In the genomic region with DNA sequence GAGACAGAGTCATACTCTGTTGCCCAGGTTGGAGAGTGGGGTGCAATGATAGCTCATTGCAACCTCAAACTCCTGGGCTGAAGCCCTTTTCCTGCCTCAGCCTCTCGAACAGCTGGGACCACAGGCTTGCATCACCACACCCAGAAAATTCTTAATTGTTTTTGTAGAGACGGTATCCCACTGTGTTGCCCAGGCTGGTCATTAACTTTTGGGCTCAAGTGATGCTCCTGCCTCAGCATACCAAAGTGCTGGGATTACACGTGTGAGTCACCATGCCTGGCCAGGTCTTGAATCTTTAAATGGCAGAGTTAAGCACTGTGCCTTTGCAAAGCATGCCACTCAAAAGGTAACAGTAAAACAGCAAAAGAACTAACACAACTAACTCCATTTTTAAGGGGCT, we compare ENCODE assay signal across 1 cellular context.
TF ChIP-seq lines count a peak whose summit lies in the region.

No MANE protein-coding gene starts in this region.

TF ChIP-seq in GM23338, 12 proteins besides CTCF, POLR2A, EP300 and RAD21 (continued from another document):
- TF ChIP-seq ZNF462 (CRISPR knock-in tag; IDR thresholded peaks at IDR 0.05) (no peak), EZH2phosphoT487 (IDR thresholded peaks at IDR 0.05; ENCODE audit: unreplicated experiment) (no peak), JUNB (IDR thresholded peaks at IDR 0.05; ENCODE audit: unreplicated experiment) (no peak), ETS1 (IDR thresholded peaks at IDR 0.05) (no peak), ZNF114 (CRISPR knock-in tag; IDR thresholded peaks at IDR 0.05) (no peak), REST (IDR thresholded peaks at IDR 0.05; ENCODE audit: unreplicated experiment) (no peak)
